Comparison of ENCODE assay signal across 20 cellular contexts in genomic region chr4:37639551-37640293, GRCh38. TPM values are rescaled to one million over a fixed set of nuclear protein-coding genes. Genes with fewer than 3 reads are reported as not detected.
DNase-seq lines count a peak whose midpoint lies in the region; ATAC-seq lines count a peak whose summit lies in the region.
"Had no signal": no experiment of that assay in that cellular context is flagged by ENCODE, and none has a peak within 500 bp of the region (broad histone marks: within the 10 kb centered on the region; RNA-seq: fewer than 3 reads in every experiment).

No MANE protein-coding gene starts in this region.

- no peak overlapping the region for H4K91ac ChIP-seq in trophoblast cell (ENCODE audit: low read depth, low read length)

- no peak overlapping the region for H3K4me3 ChIP-seq in BLaER1
- no peak overlapping the region for H3K4me3 ChIP-seq in adipocyte (ENCODE audit: low read length)
- H3K4me3 ChIP-seq in trophoblast cell (ENCODE audit: low read depth, low read length): no peak overlapping the region
- H3K4me3 ChIP-seq: testis had no signal

- no peak overlapping the region for H3K18ac ChIP-seq in trophoblast cell (ENCODE audit: low read length)

- H3K9ac ChIP-seq in BLaER1 (no peak overlapping the region), adipocyte (ENCODE audit: low read length) (no peak overlapping the region), trophoblast cell (ENCODE audit: low read length) (no peak overlapping the region)

- CTCF ChIA-PET in activated CD8-positive, alpha-beta memory T cell treated with anti-CD3 and anti-CD28 coated beads, Interleukin-2, amount 10 ng/mL, durations not matched to agents 7 days and 5 days (lab: Charles Lee): no interaction called here

- H3K4ac ChIP-seq in trophoblast cell (ENCODE audit: low read depth, low read length): no peak overlapping the region

- H3K4me1 ChIP-seq in BLaER1: peaks cover 7% of the 10 kb centered on the region
- H3K4me1 ChIP-seq in adipocyte (ENCODE audit: control insufficient read depth, insufficient read depth, low read length): peaks cover 12% of the 10 kb centered on the region
- peaks cover 0 to 2% of the 10 kb centered on the region in 2 experiments for H3K4me1 ChIP-seq in trophoblast cell (ENCODE audit: control insufficient read depth in 1 of 2, insufficient read depth in 2 of 2, low read length in 2 of 2)
- H3K4me1 ChIP-seq: testis had no signal

- no peaks in the 10 kb centered on the region for H3K27me3 ChIP-seq in BLaER1
- no peaks in the 10 kb centered on the region for H3K27me3 ChIP-seq in adipocyte (replicated peaks; ENCODE audit: control insufficient read depth, insufficient read depth, low read length)
- no peaks in the 10 kb centered on the region for H3K27me3 ChIP-seq in trophoblast cell (ENCODE audit: insufficient read depth, low read length)
- H3K27me3 ChIP-seq: testis had no signal

- H3K27ac ChIP-seq in BLaER1 (no peak overlapping the region), trophoblast cell (ENCODE audit: low read depth, low read length) (no peak overlapping the region)
- H3K27ac ChIP-seq: testis had no signal

- no peak overlapping the region for H2AFZ ChIP-seq in trophoblast cell (ENCODE audit: insufficient read depth, low read length, poor library complexity)

- no peaks in the 10 kb centered on the region for H3K79me2 ChIP-seq in trophoblast cell (ENCODE audit: control insufficient read depth, insufficient read depth, low read length, poor library complexity)

- H4K20me1 ChIP-seq in BLaER1: no peaks in the 10 kb centered on the region

- ATAC-seq in activated CD8-positive, alpha-beta memory T cell treated with anti-CD3 and anti-CD28 coated beads, Interleukin-2, amount 10 ng/mL, durations not matched to agents 7 days and 5 days: no peak
- ATAC-seq: HCT116 had no signal

- H3K9me3 ChIP-seq in BLaER1 (no peaks in the 10 kb centered on the region), adipocyte (ENCODE audit: control insufficient read depth, low read length) (no peaks in the 10 kb centered on the region), trophoblast cell (ENCODE audit: insufficient read depth, low read depth, low read length) (no peaks in the 10 kb centered on the region)
- H3K9me3 ChIP-seq: testis had no signal

- no peak overlapping the region for H3K23ac ChIP-seq in trophoblast cell (ENCODE audit: low read length)

- no CpG with 5 or more reads among the region's 4 CpGs for WGBS in trophoblast cell (ENCODE audit: extremely low coverage, insufficient coverage, insufficient read length)

- no peak overlapping the region for H3K27ac Mint-ChIP-seq in activated CD8-positive, alpha-beta memory T cell treated with anti-CD3 and anti-CD28 coated beads, Interleukin-2, amount 10 ng/mL, durations not matched to agents 7 days and 5 days
- H3K27ac Mint-ChIP-seq: B cell, immature natural killer cell, nephron progenitor cell had no signal

- no peaks in the 10 kb centered on the region for H3K9me3 Mint-ChIP-seq in activated CD8-positive, alpha-beta memory T cell treated with anti-CD3 and anti-CD28 coated beads, Interleukin-2, amount 10 ng/mL, durations not matched to agents 7 days and 5 days (ENCODE audit: low read depth)
- H3K9me3 Mint-ChIP-seq: immature natural killer cell, nephron progenitor cell had no signal

- H3K36me3 Mint-ChIP-seq in activated CD8-positive, alpha-beta memory T cell treated with anti-CD3 and anti-CD28 coated beads, Interleukin-2, amount 10 ng/mL, durations not matched to agents 7 days and 5 days: peaks cover 23% of the 10 kb centered on the region

- peak overlapping the region; percentile 28; the same call in 1 of the 2 replicates for H3K4me2 ChIP-seq in BLaER1
- no peak overlapping the region for H3K4me2 ChIP-seq in trophoblast cell (ENCODE audit: low read length)

- H4K8ac ChIP-seq in trophoblast cell (ENCODE audit: low read depth, low read length): no peak overlapping the region

- H2BK5ac ChIP-seq in trophoblast cell (ENCODE audit: low read depth, low read length, poor library complexity): no peak overlapping the region

- no peak overlapping the region for H3K14ac ChIP-seq in trophoblast cell (ENCODE audit: low read length)

- DNase-seq in DMS79 treated with DMSO at 0.1 percent for 48 hours (lab: John Stamatoyannopoulos, UW) (peak; percentile 73), adipocyte (ENCODE audit: low read depth) (peak; percentile 23), kidney glomerular epithelial cell (lab: John Stamatoyannopoulos, UW) (peak; percentile 1), trophoblast cell (no peak)
- DNase-seq in activated CD4-positive, alpha-beta T cell treated with anti-CD3 and anti-CD28 coated beads, Interleukin-2, amount 50 U/mL, for 1 hour: no peak
- DNase-seq in activated CD8-positive, alpha-beta memory T cell treated with anti-CD3 and anti-CD28 coated beads, Interleukin-2, amount 10 ng/mL, durations not matched to agents 7 days and 5 days: no peak
- DNase-seq: activated CD4-positive, CD25-positive, alpha-beta regulatory T cell; activated effector memory CD4-positive, alpha-beta T cell treated with anti-CD3 and anti-CD28 coated beads, Interleukin-2, amount 50 U/mL, for 16 hours; cortex of kidney; DND-41; immature natural killer cell; IMR-90; NCI-H2171 treated with DMSO at 0.1 percent for 48 hours; nephron progenitor cell; stimulated activated CD4-positive, alpha-beta T cell treated with anti-CD3 and anti-CD28 coated beads, Interleukin-2, amount 100 ng/mL, for 24 hours; T-helper 2 cell; testis had no signal

- H2AK5ac ChIP-seq in trophoblast cell (ENCODE audit: low read length): no peak overlapping the region

- H3K27me3 Mint-ChIP-seq in activated CD8-positive, alpha-beta memory T cell treated with anti-CD3 and anti-CD28 coated beads, Interleukin-2, amount 10 ng/mL, durations not matched to agents 7 days and 5 days: no peaks in the 10 kb centered on the region
- H3K27me3 Mint-ChIP-seq: B cell had no signal

- no peaks in the 10 kb centered on the region for H3K79me1 ChIP-seq in trophoblast cell (ENCODE audit: low read length)

- no peak overlapping the region for H4K12ac ChIP-seq in trophoblast cell (ENCODE audit: low read depth, low read length)

- no peaks in the 10 kb centered on the region for H3K4me1 Mint-ChIP-seq in activated CD8-positive, alpha-beta memory T cell treated with anti-CD3 and anti-CD28 coated beads, Interleukin-2, amount 10 ng/mL, durations not matched to agents 7 days and 5 days
- H3K4me1 Mint-ChIP-seq: B cell, immature natural killer cell, nephron progenitor cell had no signal

- no peak overlapping the region for H2BK120ac ChIP-seq in trophoblast cell (ENCODE audit: insufficient read depth, low read length, poor library complexity)

- H2BK12ac ChIP-seq in trophoblast cell (ENCODE audit: low read length): no peak overlapping the region

- no peak overlapping the region for H3K4me3 Mint-ChIP-seq in activated CD8-positive, alpha-beta memory T cell treated with anti-CD3 and anti-CD28 coated beads, Interleukin-2, amount 10 ng/mL, durations not matched to agents 7 days and 5 days
- H3K4me3 Mint-ChIP-seq: B cell, immature natural killer cell, nephron progenitor cell had no signal

- peaks cover 14% of the 10 kb centered on the region for H3K36me3 ChIP-seq in BLaER1
- no peaks in the 10 kb centered on the region for H3K36me3 ChIP-seq in adipocyte (ENCODE audit: control insufficient read depth, insufficient read depth, low read length, severe bottlenecking)
- peaks cover 2% of the 10 kb centered on the region in 2 experiments for H3K36me3 ChIP-seq in trophoblast cell (ENCODE audit: control insufficient read depth in 1 of 2, insufficient read depth in 2 of 2, low read length in 2 of 2)

RNA-seq across cellular contexts. Expression of gene RELL1, which starts 46.5 kb away (rescaled TPM):
- 10 to 100 TPM; 35.5 to 42.3 TPM for total RNA-seq in activated CD8-positive, alpha-beta memory T cell treated with anti-CD3 and anti-CD28 coated beads, Interleukin-2, amount 10 ng/mL, durations not matched to agents 7 days and 5 days
- 31.0 and 31.5 TPM in 2 replicates for polyA plus RNA-seq in trophoblast cell (2013)

Comparison
In these comparisons a context has a peak if more than half of its experiments do, and no peak if none do; other contexts are left out.
1. DNase-seq: peak in DMS79 treated with DMSO at 0.1 percent for 48 hours (single experiment), adipocyte (single experiment) and kidney glomerular epithelial cell (single experiment); none in activated CD4-positive, alpha-beta T cell treated with anti-CD3 and anti-CD28 coated beads, Interleukin-2, amount 50 U/mL, for 1 hour (single experiment), activated CD8-positive, alpha-beta memory T cell treated with anti-CD3 and anti-CD28 coated beads, Interleukin-2, amount 10 ng/mL, durations not matched to agents 7 days and 5 days (single experiment) and trophoblast cell (0 of 2).